In the genomic region with DNA sequence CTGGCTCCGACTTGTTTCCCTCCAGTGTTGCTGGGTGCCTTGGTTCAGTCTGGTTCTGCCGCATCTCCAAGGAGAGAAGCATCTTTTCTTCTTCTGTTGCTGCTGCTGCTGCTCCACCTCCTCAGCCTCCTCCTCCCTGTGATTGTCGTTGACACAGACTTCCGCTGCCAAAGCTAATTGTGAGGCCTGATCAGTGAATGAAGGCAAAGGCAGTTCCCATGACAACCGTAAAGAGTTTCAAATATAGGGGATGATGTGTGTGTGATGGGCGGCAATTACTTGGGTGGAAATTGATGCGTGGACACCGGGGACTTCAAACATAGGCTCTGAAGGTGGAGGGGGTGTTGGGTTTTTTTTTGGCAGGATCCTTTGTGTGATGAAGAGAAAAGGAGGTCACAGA, we compare ENCODE assay signal across 12 cellular contexts. TPM values are rescaled to one million over a fixed set of nuclear protein-coding genes. Genes with fewer than 3 reads are reported as not detected.
DNase-seq lines count a peak whose midpoint lies in the region; TF ChIP-seq lines count a peak whose summit lies in the region.
"Had no signal": no experiment of that assay in that cellular context is flagged by ENCODE, and none has a peak within 500 bp of the region (broad histone marks: within the 10 kb centered on the region; RNA-seq: fewer than 3 reads in every experiment).

No MANE protein-coding gene starts in this region.

- no peaks in the 10 kb centered on the region for H3K9me2 ChIP-seq in neural cell (ENCODE audit: insufficient read depth, low read length)

- peak overlapping the region; percentile 86 for H3K9ac ChIP-seq in neural cell (ENCODE audit: low read length)

- H3K27me3 Mint-ChIP-seq in activated naive CD8-positive, alpha-beta T cell treated with anti-CD3 and anti-CD28 coated beads for 36 hours: no peaks in the 10 kb centered on the region

- peaks cover 9% of the 10 kb centered on the region for H3K36me3 Mint-ChIP-seq in activated naive CD8-positive, alpha-beta T cell treated with anti-CD3 and anti-CD28 coated beads for 36 hours

- peaks cover 75% of the 10 kb centered on the region for H3K4me1 Mint-ChIP-seq in activated naive CD8-positive, alpha-beta T cell treated with anti-CD3 and anti-CD28 coated beads for 36 hours

- TF ChIP-seq RAD21 in neural cell (conservative IDR thresholded peaks at IDR 0.05): peak; percentile 32

- TF ChIP-seq CTCF in neural cell (IDR thresholded peaks at IDR 0.05; ENCODE audit: poor library complexity, severe bottlenecking) (no peak), vagina (IDR thresholded peaks at IDR 0.05) (no peak)

- no peaks in the 10 kb centered on the region for H3K9me3 ChIP-seq in neural cell (ENCODE audit: low read length)
- no peaks in the 10 kb centered on the region for H3K9me3 ChIP-seq in vagina
- H3K9me3 ChIP-seq in MG63: no peaks in the 10 kb centered on the region
- H3K9me3 ChIP-seq: heart left ventricle had no signal

- H2AFZ ChIP-seq in neural cell (ENCODE audit: low read depth, low read length): peak overlapping the region; percentile 37

- H3K36me3 ChIP-seq in neural cell (ENCODE audit: insufficient read depth, low read length): no peaks in the 10 kb centered on the region
- no peaks in the 10 kb centered on the region for H3K36me3 ChIP-seq in vagina
- 0 out of 2 replicates have a peak, but pooled peaks cover 2% of the 10 kb centered on the region for H3K36me3 ChIP-seq in MG63
- H3K36me3 ChIP-seq: heart left ventricle had no signal

- H4K20me1 ChIP-seq in neural cell (ENCODE audit: insufficient read depth): no peaks in the 10 kb centered on the region

- no peak overlapping the region for H3K4me3 Mint-ChIP-seq in activated naive CD8-positive, alpha-beta T cell treated with anti-CD3 and anti-CD28 coated beads for 36 hours

- H3K27ac Mint-ChIP-seq in activated naive CD8-positive, alpha-beta T cell treated with anti-CD3 and anti-CD28 coated beads for 36 hours: peak overlapping the region; percentile 51

- peak overlapping the region; percentile 73 for H3K4me3 ChIP-seq in neural cell (ENCODE audit: low read length)
- no peak overlapping the region for H3K4me3 ChIP-seq in vagina
- H3K4me3 ChIP-seq in MG63: no peak overlapping the region
- H3K4me3 ChIP-seq: heart left ventricle, skin epidermis had no signal

- H3F3A ChIP-seq in neural cell (ENCODE audit: insufficient read depth, low read length, poor library complexity, severe bottlenecking): peaks cover 8% of the 10 kb centered on the region

- H3K4me2 ChIP-seq in neural cell (ENCODE audit: low read length): peak overlapping the region; percentile 53

- DNase-seq in NCI-H1436 (lab: John Stamatoyannopoulos, UW) (peak; percentile 52), NCI-H1436 treated with DMSO at 0.1 percent for 48 hours (lab: John Stamatoyannopoulos, UW) (no peak), NCI-H2227 (lab: John Stamatoyannopoulos, UW; ENCODE audit: unreplicated experiment) (peak; percentile 80), vagina (ENCODE audit: extremely low spot score in 2 of 2) (no peak), MG63 (no peak), mucosa of gallbladder (ENCODE audit: low spot score) (no peak)
- DNase-seq in activated naive CD8-positive, alpha-beta T cell treated with anti-CD3 and anti-CD28 coated beads for 36 hours: no peak
- DNase-seq: 8988T, heart left ventricle, NCI-H1694 had no signal

- peaks cover 43% of the 10 kb centered on the region for H3K4me1 ChIP-seq in vagina

- intact Hi-C loops in vagina (cut with DNase I): no loop called here

- H3K79me2 ChIP-seq in neural cell (replicated peaks; ENCODE audit: insufficient read depth, low read length): peaks cover 84% of the 10 kb centered on the region

- no peaks in the 10 kb centered on the region for H3K9me3 Mint-ChIP-seq in activated naive CD8-positive, alpha-beta T cell treated with anti-CD3 and anti-CD28 coated beads for 36 hours

- no peaks in the 10 kb centered on the region for H3K27me3 ChIP-seq in neural cell (ENCODE audit: insufficient read depth, low read depth, low read length)
- no peaks in the 10 kb centered on the region for H3K27me3 ChIP-seq in vagina
- H3K27me3 ChIP-seq in MG63: no peaks in the 10 kb centered on the region
- H3K27me3 ChIP-seq: heart left ventricle had no signal

- peak; percentile 92 for TF ChIP-seq EP300 in neural cell (conservative IDR thresholded peaks at IDR 0.05; ENCODE audit: poor library complexity, severe bottlenecking)

- H3K27ac ChIP-seq in neural cell (ENCODE audit: low read length): peak overlapping the region; percentile 99
- no peak overlapping the region for H3K27ac ChIP-seq in vagina
- H3K27ac ChIP-seq: heart left ventricle, skin epidermis had no signal

- TF ChIP-seq POLR2A in vagina (IDR thresholded peaks at IDR 0.05): no peak

TF ChIP-seq in neural cell, 6 proteins besides CTCF, POLR2A, EP300 and RAD21:
- TF ChIP-seq, protein P1, sequence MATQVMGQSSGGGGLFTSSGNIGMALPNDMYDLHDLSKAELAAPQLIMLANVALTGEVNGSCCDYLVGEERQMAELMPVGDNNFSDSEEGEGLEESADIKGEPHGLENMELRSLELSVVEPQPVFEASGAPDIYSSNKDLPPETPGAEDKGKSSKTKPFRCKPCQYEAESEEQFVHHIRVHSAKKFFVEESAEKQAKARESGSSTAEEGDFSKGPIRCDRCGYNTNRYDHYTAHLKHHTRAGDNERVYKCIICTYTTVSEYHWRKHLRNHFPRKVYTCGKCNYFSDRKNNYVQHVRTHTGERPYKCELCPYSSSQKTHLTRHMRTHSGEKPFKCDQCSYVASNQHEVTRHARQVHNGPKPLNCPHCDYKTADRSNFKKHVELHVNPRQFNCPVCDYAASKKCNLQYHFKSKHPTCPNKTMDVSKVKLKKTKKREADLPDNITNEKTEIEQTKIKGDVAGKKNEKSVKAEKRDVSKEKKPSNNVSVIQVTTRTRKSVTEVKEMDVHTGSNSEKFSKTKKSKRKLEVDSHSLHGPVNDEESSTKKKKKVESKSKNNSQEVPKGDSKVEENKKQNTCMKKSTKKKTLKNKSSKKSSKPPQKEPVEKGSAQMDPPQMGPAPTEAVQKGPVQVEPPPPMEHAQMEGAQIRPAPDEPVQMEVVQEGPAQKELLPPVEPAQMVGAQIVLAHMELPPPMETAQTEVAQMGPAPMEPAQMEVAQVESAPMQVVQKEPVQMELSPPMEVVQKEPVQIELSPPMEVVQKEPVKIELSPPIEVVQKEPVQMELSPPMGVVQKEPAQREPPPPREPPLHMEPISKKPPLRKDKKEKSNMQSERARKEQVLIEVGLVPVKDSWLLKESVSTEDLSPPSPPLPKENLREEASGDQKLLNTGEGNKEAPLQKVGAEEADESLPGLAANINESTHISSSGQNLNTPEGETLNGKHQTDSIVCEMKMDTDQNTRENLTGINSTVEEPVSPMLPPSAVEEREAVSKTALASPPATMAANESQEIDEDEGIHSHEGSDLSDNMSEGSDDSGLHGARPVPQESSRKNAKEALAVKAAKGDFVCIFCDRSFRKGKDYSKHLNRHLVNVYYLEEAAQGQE (IDR thresholded peaks at IDR 0.05; ENCODE audit: borderline replicate concordance): peak; percentile 70
- no peak for TF ChIP-seq TAF1 (IDR thresholded peaks at IDR 0.05; ENCODE audit: low read depth)
- TF ChIP-seq EZH2 (IDR thresholded peaks at IDR 0.05; ENCODE audit: borderline replicate concordance, insufficient read depth, low read length, poor library complexity, severe bottlenecking): no peak
- TF ChIP-seq MXI1 (conservative IDR thresholded peaks at IDR 0.05; ENCODE audit: poor library complexity, severe bottlenecking): peak; percentile 57
- TF ChIP-seq POLR2AphosphoS5 (IDR thresholded peaks at IDR 0.05): peak; percentile 86
- TF ChIP-seq SMC3 (conservative IDR thresholded peaks at IDR 0.05; ENCODE audit: poor library complexity): no peak

RNA-seq across cellular contexts. Expression of a gene that starts 13.7 kb away (rescaled TPM):
- total RNA-seq in activated naive CD8-positive, alpha-beta T cell treated with anti-CD3 and anti-CD28 coated beads for 36 hours: 10 to 100 TPM; 14.8 TPM
- 18.2 and 19.6 TPM in 2 replicates for polyA plus RNA-seq in neural cell
- polyA minus RNA-seq in neural cell: 46.0 and 58.6 TPM in 2 replicates
- total RNA-seq in vagina (12.3 TPM), mucosa of gallbladder (19.3 TPM)
- total RNA-seq in MG63 (2014; rRNA removed; shearing (Covaris generic); ENCODE audit: low replicate concordance): 1.6 and 2.1 TPM in 2 replicates

Comparison
In these comparisons a context has a peak if more than half of its experiments do, and no peak if none do; other contexts are left out.
1. DNase-seq: peak in NCI-H1436 (single experiment) and NCI-H2227 (single experiment); none in NCI-H1436 treated with DMSO at 0.1 percent for 48 hours (single experiment), activated naive CD8-positive, alpha-beta T cell treated with anti-CD3 and anti-CD28 coated beads for 36 hours (single experiment), vagina (0 of 2), MG63 (single experiment) and mucosa of gallbladder (single experiment).